24 cellular contexts compared by ENCODE assay signal in genomic region chr3:9293066-9293465, GRCh38.
"Had no signal": no experiment of that assay in that cellular context is flagged by ENCODE, and none has a peak within 500 bp of the region (broad histone marks: within the 10 kb centered on the region; RNA-seq: fewer than 3 reads in every experiment).

No MANE protein-coding gene starts in this region.

- H3K36me3 Mint-ChIP-seq: activated CD8-positive, alpha-beta memory T cell treated with anti-CD3 and anti-CD28 coated beads, Interleukin-2, amount 10 ng/mL, durations not matched to agents 7 days and 5 days; activated naive CD4-positive, alpha-beta T cell treated with anti-CD3 and anti-CD28 coated beads, Interleukin-2, amount 50 U/mL, for 72 hours had no signal

- ATAC-seq: activated CD8-positive, alpha-beta memory T cell treated with anti-CD3 and anti-CD28 coated beads, Interleukin-2, amount 10 ng/mL, durations not matched to agents 7 days and 5 days; activated naive CD4-positive, alpha-beta T cell treated with anti-CD3 and anti-CD28 coated beads, Interleukin-2, amount 50 U/mL, for 72 hours; activated naive CD8-positive, alpha-beta T cell treated with anti-CD3 and anti-CD28 coated beads, Interleukin-2, amount 50 U/mL, for 24 hours; K562; T-helper 17 cell had no signal

- H3K27ac Mint-ChIP-seq: activated B cell treated with CpG ODN at 0.5 μM for 24 hours; activated CD4-positive, alpha-beta T cell treated with anti-CD3 and anti-CD28 coated beads, Interleukin-2, amount 10 ng/mL, durations not matched to agents 24 days and 14 days; activated CD8-positive, alpha-beta memory T cell treated with anti-CD3 and anti-CD28 coated beads, Interleukin-2, amount 10 ng/mL, durations not matched to agents 7 days and 5 days; activated naive CD4-positive, alpha-beta T cell treated with anti-CD3 and anti-CD28 coated beads, Interleukin-2, amount 50 U/mL, for 72 hours; activated naive CD8-positive, alpha-beta T cell treated with anti-CD3 and anti-CD28 coated beads, Interleukin-2, amount 50 U/mL, for 24 hours; activated T-cell treated with anti-CD3 and anti-CD28 coated beads, Interleukin-2, amount 50 U/mL, for 24 hours; activated T-helper 1 cell treated with anti-CD3 and anti-CD28 coated beads, Interleukin-12 subunit alpha, Interleukin-12 subunit beta, Interleukin-2, Interleukin-4 antibody, amounts not matched to agents 30 ng/mL and 10 ng/mL and 1 ng/mL, durations not matched to agents 14 hours and 24 hours and 36 hours; T-helper 17 cell had no signal

- H3K27ac ChIP-seq: brain microvascular endothelial cell had no signal

- H3K27me3 ChIP-seq: brain microvascular endothelial cell had no signal

- H3K4me1 Mint-ChIP-seq: activated B cell treated with CpG ODN at 0.5 μM for 24 hours; activated CD4-positive, alpha-beta T cell treated with anti-CD3 and anti-CD28 coated beads, Interleukin-2, amount 10 ng/mL, durations not matched to agents 24 days and 14 days; activated CD8-positive, alpha-beta memory T cell treated with anti-CD3 and anti-CD28 coated beads, Interleukin-2, amount 10 ng/mL, durations not matched to agents 7 days and 5 days; activated naive CD8-positive, alpha-beta T cell treated with anti-CD3 and anti-CD28 coated beads, Interleukin-2, amount 50 U/mL, for 24 hours; T-helper 17 cell had no signal

- H3K36me3 ChIP-seq: brain microvascular endothelial cell had no signal

- H3K4me3 ChIP-seq: K562 had no signal

- DNase-seq: activated B cell treated with CpG ODN at 0.5 μM for 24 hours; activated CD4-positive, alpha-beta T cell treated with anti-CD3 and anti-CD28 coated beads for 1 hour; activated CD4-positive, alpha-beta T cell treated with anti-CD3 and anti-CD28 coated beads, Interleukin-2, amount 10 ng/mL, durations not matched to agents 24 days and 14 days; activated CD4-positive, alpha-beta T cell treated with anti-CD3 and anti-CD28 coated beads, Interleukin-2, amount 50 U/mL, for 48 hours; activated CD8-positive, alpha-beta memory T cell treated with anti-CD3 and anti-CD28 coated beads, Interleukin-2, amount 10 ng/mL, durations not matched to agents 7 days and 5 days; activated effector memory CD4-positive, alpha-beta T cell treated with Interleukin-2 at 50 U/mL for 16 hours; activated naive CD4-positive, alpha-beta T cell treated with Interleukin-2 at 50 U/mL for 16 hours; activated naive CD8-positive, alpha-beta T cell treated with anti-CD3 and anti-CD28 coated beads, Interleukin-2, amount 50 U/mL, for 24 hours; activated T-cell treated with anti-CD3 and anti-CD28 coated beads, Interleukin-2, amount 50 U/mL, for 24 hours; amniotic stem cell; brain microvascular endothelial cell; Kasumi-1; NCI-H1048; NCI-H2029; NCI-H2107; NCI-H446; SIG-M5; T-helper 17 cell; T-helper 9 cell had no signal

- H3K4me3 Mint-ChIP-seq: activated B cell treated with CpG ODN at 0.5 μM for 24 hours; activated CD4-positive, alpha-beta T cell treated with anti-CD3 and anti-CD28 coated beads, Interleukin-2, amount 10 ng/mL, durations not matched to agents 24 days and 14 days; activated CD8-positive, alpha-beta memory T cell treated with anti-CD3 and anti-CD28 coated beads, Interleukin-2, amount 10 ng/mL, durations not matched to agents 7 days and 5 days; activated naive CD8-positive, alpha-beta T cell treated with anti-CD3 and anti-CD28 coated beads, Interleukin-2, amount 50 U/mL, for 24 hours; activated T-cell treated with anti-CD3 and anti-CD28 coated beads, Interleukin-2, amount 50 U/mL, for 24 hours; activated T-helper 1 cell treated with anti-CD3 and anti-CD28 coated beads, Interleukin-12 subunit alpha, Interleukin-12 subunit beta, Interleukin-2, Interleukin-4 antibody, amounts not matched to agents 30 ng/mL and 10 ng/mL and 1 ng/mL, durations not matched to agents 14 hours and 24 hours and 36 hours; T-helper 17 cell had no signal

- FAIRE-seq: astrocyte, K562, RCC 7860 had no signal

- H3K9me3 Mint-ChIP-seq: activated CD4-positive, alpha-beta T cell treated with anti-CD3 and anti-CD28 coated beads, Interleukin-2, amount 10 ng/mL, durations not matched to agents 24 days and 14 days; activated naive CD4-positive, alpha-beta T cell treated with anti-CD3 and anti-CD28 coated beads, Interleukin-2, amount 50 U/mL, for 72 hours; activated naive CD8-positive, alpha-beta T cell treated with anti-CD3 and anti-CD28 coated beads, Interleukin-2, amount 50 U/mL, for 24 hours; activated T-cell treated with anti-CD3 and anti-CD28 coated beads, Interleukin-2, amount 50 U/mL, for 24 hours; activated T-helper 1 cell treated with anti-CD3 and anti-CD28 coated beads, Interleukin-12 subunit alpha, Interleukin-12 subunit beta, Interleukin-2, Interleukin-4 antibody, amounts not matched to agents 30 ng/mL and 10 ng/mL and 1 ng/mL, durations not matched to agents 14 hours and 24 hours and 36 hours had no signal
